28 cellular contexts compared by ENCODE assay signal in the genomic region with DNA sequence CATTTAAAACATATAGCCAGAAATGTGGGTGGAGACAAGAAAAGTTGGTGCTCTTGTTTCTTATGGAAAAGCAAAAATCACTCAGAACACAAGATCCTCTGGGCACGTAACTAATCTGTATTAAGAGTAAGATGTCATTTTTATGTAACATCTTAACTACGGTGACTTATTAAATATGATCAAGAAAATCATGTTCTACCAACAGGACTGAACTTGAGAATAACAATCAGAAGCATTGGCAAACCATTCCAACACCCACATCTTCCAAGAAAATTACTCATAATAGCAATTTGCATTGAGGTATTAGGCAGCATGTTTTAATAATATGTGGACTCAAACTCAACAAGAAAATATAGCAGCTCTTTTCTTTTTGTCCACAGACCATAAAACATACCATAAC. TPM values are rescaled to one million over a fixed set of nuclear protein-coding genes. Genes with fewer than 3 reads are reported as not detected.
"Had no signal": no experiment of that assay in that cellular context is flagged by ENCODE, and none has a peak within 500 bp of the region (broad histone marks: within the 10 kb centered on the region; RNA-seq: fewer than 3 reads in every experiment).

No MANE protein-coding gene starts in this region.

- H3K27me3 ChIP-seq: ascending aorta, breast epithelium, dorsolateral prefrontal cortex, gastrocnemius medialis, heart left ventricle had no signal

- H3K9me3 ChIP-seq: ascending aorta, breast epithelium, gastrocnemius medialis, heart left ventricle had no signal

- H3K4me1 ChIP-seq: breast epithelium had no signal

- H3K36me3 ChIP-seq: ascending aorta, breast epithelium, gastrocnemius medialis, heart left ventricle had no signal

- H3K4me3 ChIP-seq: ascending aorta, breast epithelium, coronary artery, dorsolateral prefrontal cortex, gastrocnemius medialis, heart left ventricle had no signal

- H3K27ac ChIP-seq: ascending aorta, breast epithelium, coronary artery, dorsolateral prefrontal cortex, gastrocnemius medialis, heart left ventricle had no signal

- DNase-seq: activated CD4-positive, alpha-beta memory T cell treated with anti-CD3 and anti-CD28 coated beads, Interleukin-2, amount 10 ng/mL, durations not matched to agents 7 days and 5 days; activated CD4-positive, alpha-beta T cell treated with anti-CD3 and anti-CD28 coated beads for 1 hour; activated CD4-positive, alpha-beta T cell treated with anti-CD3 and anti-CD28 coated beads for 4 hours; activated CD4-positive, alpha-beta T cell treated with anti-CD3 and anti-CD28 coated beads, Interleukin-2, amount 10 ng/mL, durations not matched to agents 7 days and 5 days; activated CD4-positive, alpha-beta T cell treated with anti-CD3 and anti-CD28 coated beads, Interleukin-2, amount 50 U/mL, for 4 hours; activated CD8-positive, alpha-beta memory T cell treated with anti-CD3 and anti-CD28 coated beads, Interleukin-2, amount 50 U/mL, for 48 hours; activated gamma-delta T cell; activated naive CD4-positive, alpha-beta T cell; activated naive CD4-positive, alpha-beta T cell treated with anti-CD3 and anti-CD28 coated beads, Interleukin-2, amount 10 ng/mL, durations not matched to agents 7 days and 5 days; activated naive CD8-positive, alpha-beta T cell treated with anti-CD3 and anti-CD28 coated beads, Interleukin-2, amount 10 ng/mL, durations not matched to agents 7 days and 5 days; activated T-cell treated with anti-CD3 and anti-CD28 coated beads for 4 hours; activated T-cell treated with anti-CD3 and anti-CD28 coated beads, Interleukin-2, amount 50 U/mL, for 24 hours; activated T-cell treated with anti-CD3 and anti-CD28 coated beads, Interleukin-2, amount 50 U/mL, for 72 hours; dorsolateral prefrontal cortex; effector memory CD4-positive, alpha-beta T cell; endodermal cell; erythroblast; foreskin fibroblast; gastrocnemius medialis; glutamatergic neuron; heart left ventricle; T-helper 2 cell had no signal

- ATAC-seq: activated naive CD4-positive, alpha-beta T cell treated with anti-CD3 and anti-CD28 coated beads, Interleukin-2, amount 50 U/mL, for 72 hours; activated T-cell treated with anti-CD3 and anti-CD28 coated beads, Interleukin-2, amount 50 U/mL, for 72 hours; gastrocnemius medialis; heart left ventricle; WTC11 had no signal

RNA-seq across cellular contexts. Expression of a gene that starts 21.6 kb away (rescaled TPM):
- total RNA-seq: activated CD4-positive, alpha-beta memory T cell treated with anti-CD3 and anti-CD28 coated beads, Interleukin-2, amount 10 ng/mL, durations not matched to agents 7 days and 5 days; activated naive CD8-positive, alpha-beta T cell treated with anti-CD3 and anti-CD28 coated beads, Interleukin-2, amount 10 ng/mL, durations not matched to agents 7 days and 5 days; T-helper 1 cell treated with Interleukin-12 subunit alpha and Interleukin-12 subunit beta and Interleukin-4 antibody, amounts not matched to agents 30 ng/mL and 1 ng/mL, for 36 hours had no signal
